Comparison of ENCODE assay signal across 1 cellular context in the genomic region with DNA sequence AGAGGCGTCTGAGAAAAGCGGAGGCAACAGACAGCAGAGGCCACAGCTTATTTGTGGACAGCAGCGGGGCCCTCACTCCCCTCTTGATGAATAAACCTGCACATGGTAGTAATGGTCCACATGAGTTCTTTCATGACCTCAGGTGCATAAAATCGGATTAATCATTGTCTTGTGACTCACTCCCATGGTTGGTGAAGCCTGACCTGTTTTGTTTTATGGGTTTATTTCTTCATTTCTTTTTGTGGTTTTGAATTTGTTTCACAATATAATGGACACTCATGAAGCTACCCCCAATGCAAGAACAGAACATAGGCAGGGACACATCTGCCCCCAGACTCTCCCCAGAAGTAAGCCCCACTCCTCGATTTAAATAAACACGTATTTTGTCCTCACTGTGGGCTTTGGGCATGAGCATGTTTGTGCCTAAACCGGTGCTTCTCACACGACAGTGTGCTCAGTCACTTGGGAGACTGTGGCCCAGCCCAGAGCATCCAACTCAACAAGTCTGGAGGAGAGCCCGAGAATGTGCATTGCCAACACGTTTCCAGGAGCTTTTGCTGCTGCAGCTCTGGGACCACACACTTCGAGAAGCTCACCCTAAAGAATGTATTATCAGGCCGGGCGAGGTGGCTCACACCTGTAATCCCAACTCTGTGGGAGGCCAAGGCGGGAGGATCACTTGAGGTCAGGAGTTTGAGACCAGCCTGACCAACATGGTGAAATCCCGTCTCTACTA.
TF ChIP-seq lines count a peak whose summit lies in the region.

No MANE protein-coding gene starts in this region.

TF ChIP-seq in HCT116, 20 proteins besides CTCF, POLR2A, EP300 and RAD21 (continued from another document):
- no peak for TF ChIP-seq YY1 (IDR thresholded peaks at IDR 0.05; ENCODE audit: extremely low read depth, insufficient replicate concordance, low read depth, low read length)
- TF ChIP-seq ELF1 (IDR thresholded peaks at IDR 0.05; ENCODE audit: borderline replicate concordance, low read depth): no peak
- TF ChIP-seq EZH2phosphoT487 (IDR thresholded peaks at IDR 0.05; ENCODE audit: borderline replicate concordance): no peak
